Comparison of ENCODE assay signal across 28 cellular contexts in genomic region chr9:117427357-117427913, GRCh38.
"Had no signal": no experiment of that assay in that cellular context is flagged by ENCODE, and none has a peak within 500 bp of the region (broad histone marks: within the 10 kb centered on the region; RNA-seq: fewer than 3 reads in every experiment).

No MANE protein-coding gene starts in this region.

- DNase-seq: stimulated activated CD4-positive, alpha-beta T cell treated with anti-CD3 and anti-CD28 coated beads, Interleukin-2, amount 100 ng/mL, for 48 hours; stimulated activated CD4-positive, alpha-beta T cell treated with anti-CD3 and anti-CD28 coated beads, Interleukin-4, amount 100 ng/mL, for 1 hour; stimulated activated CD4-positive, alpha-beta T cell treated with anti-CD3 and anti-CD28 coated beads, Interleukin-4, amount 100 ng/mL, for 24 hours; stimulated activated CD4-positive, alpha-beta T cell treated with anti-CD3 and anti-CD28 coated beads, Interleukin-4, amount 100 ng/mL, for 4 hours; stimulated activated CD8-positive, alpha-beta memory T cell treated with anti-CD3 and anti-CD28 coated beads, Interleukin-4, amount 100 ng/mL, for 48 hours; stimulated activated naive B cell treated with anti-CD40 and anti-IgM and Interleukin-4, amounts not matched to agents 10 μg/mL and 1 μg/mL and 100 μg/mL, for 72 hours; stimulated activated naive CD4-positive, alpha-beta T cell; stimulated activated naive CD4-positive, alpha-beta T cell treated with Interleukin-2 at 50 U/mL for 16 hours; stimulated activated naive CD8-positive, alpha-beta T cell treated with anti-CD3 and anti-CD28 coated beads, Interleukin-15, amount 100 ng/mL, for 72 hours; stimulated activated naive CD8-positive, alpha-beta T cell treated with anti-CD3 and anti-CD28 coated beads, Interleukin-15, Interleukin-2, amounts not matched to agents 100 U/mL and 50 U/mL, for 24 hours; stomach; substantia nigra; testis; thyroid gland; tibial artery; transverse colon; trophoblast cell; upper lobe of left lung; upper lobe of right lung; uterus had no signal

- H3K27ac Mint-ChIP-seq: stimulated activated effector memory CD8-positive, alpha-beta T cell treated with anti-CD3 and anti-CD28 coated beads, Interleukin-12 subunit alpha, Interleukin-12 subunit beta, amount 100 ng/mL, for 72 hours; stimulated activated memory B cell treated with anti-CD40 and anti-IgM and Interleukin-4, amounts not matched to agents 10 μg/mL and 1 μg/mL and 100 μg/mL, for 72 hours; stimulated activated naive B cell treated with anti-CD40 and anti-IgM and Interleukin-4, amounts not matched to agents 10 μg/mL and 1 μg/mL and 100 μg/mL, for 72 hours; stimulated activated naive CD8-positive, alpha-beta T cell treated with anti-CD3 and anti-CD28 coated beads, Interleukin-15, amount 100 ng/mL, for 72 hours; stimulated activated naive CD8-positive, alpha-beta T cell treated with anti-CD3 and anti-CD28 coated beads, Interleukin-15, Interleukin-2, amounts not matched to agents 100 ng/mL and 50 ng/mL, for 24 hours; type B pancreatic cell had no signal

- H3K27me3 Mint-ChIP-seq: stimulated activated memory B cell treated with anti-CD40 and anti-IgM and Interleukin-4, amounts not matched to agents 10 μg/mL and 1 μg/mL and 100 μg/mL, for 72 hours; stimulated activated naive CD8-positive, alpha-beta T cell treated with anti-CD3 and anti-CD28 coated beads, Interleukin-15, amount 100 ng/mL, for 72 hours had no signal

- H3K27ac ChIP-seq: stomach, suprapubic skin, testis, thoracic aorta, thyroid gland, tibial artery, tibial nerve, transverse colon, upper lobe of left lung, upper lobe of right lung, uterus, vagina had no signal

- H3K36me3 ChIP-seq: stomach, suprapubic skin, thoracic aorta, thyroid gland, tibial artery, tibial nerve, transverse colon, upper lobe of left lung, upper lobe of right lung, uterus, vagina had no signal

- H3K27me3 ChIP-seq: testis, tibial nerve, upper lobe of left lung, upper lobe of right lung, uterus, vagina had no signal

- H3K4me3 Mint-ChIP-seq: stimulated activated effector memory CD8-positive, alpha-beta T cell treated with anti-CD3 and anti-CD28 coated beads, Interleukin-12 subunit alpha, Interleukin-12 subunit beta, amount 100 ng/mL, for 72 hours; stimulated activated memory B cell treated with anti-CD40 and anti-IgM and Interleukin-4, amounts not matched to agents 10 μg/mL and 1 μg/mL and 100 μg/mL, for 72 hours; stimulated activated naive B cell treated with anti-CD40 and anti-IgM and Interleukin-4, amounts not matched to agents 10 μg/mL and 1 μg/mL and 100 μg/mL, for 72 hours; stimulated activated naive CD8-positive, alpha-beta T cell treated with anti-CD3 and anti-CD28 coated beads, Interleukin-15, amount 100 ng/mL, for 72 hours; stimulated activated naive CD8-positive, alpha-beta T cell treated with anti-CD3 and anti-CD28 coated beads, Interleukin-15, Interleukin-2, amounts not matched to agents 100 ng/mL and 50 ng/mL, for 24 hours; type B pancreatic cell had no signal

- H3K9me3 ChIP-seq: stomach, suprapubic skin, testis, thoracic aorta, thyroid gland, tibial artery, tibial nerve, transverse colon, upper lobe of left lung, upper lobe of right lung, uterus, vagina had no signal

- H3K4me3 ChIP-seq: stomach, suprapubic skin, testis, thoracic aorta, thyroid gland, tibial artery, tibial nerve, transverse colon, upper lobe of left lung, upper lobe of right lung, uterus, vagina had no signal

- H3K36me3 Mint-ChIP-seq: stimulated activated effector memory CD8-positive, alpha-beta T cell treated with anti-CD3 and anti-CD28 coated beads, Interleukin-12 subunit alpha, Interleukin-12 subunit beta, amount 100 ng/mL, for 72 hours; stimulated activated memory B cell treated with anti-CD40 and anti-IgM and Interleukin-4, amounts not matched to agents 10 μg/mL and 1 μg/mL and 100 μg/mL, for 72 hours; stimulated activated naive B cell treated with anti-CD40 and anti-IgM and Interleukin-4, amounts not matched to agents 10 μg/mL and 1 μg/mL and 100 μg/mL, for 72 hours; type B pancreatic cell had no signal

- H3K9me3 Mint-ChIP-seq: stimulated activated memory B cell treated with anti-CD40 and anti-IgM and Interleukin-4, amounts not matched to agents 10 μg/mL and 1 μg/mL and 100 μg/mL, for 72 hours; type B pancreatic cell had no signal

- H3K4me1 Mint-ChIP-seq: stimulated activated effector memory CD8-positive, alpha-beta T cell treated with anti-CD3 and anti-CD28 coated beads, Interleukin-12 subunit alpha, Interleukin-12 subunit beta, amount 100 ng/mL, for 72 hours; stimulated activated memory B cell treated with anti-CD40 and anti-IgM and Interleukin-4, amounts not matched to agents 10 μg/mL and 1 μg/mL and 100 μg/mL, for 72 hours; stimulated activated naive B cell treated with anti-CD40 and anti-IgM and Interleukin-4, amounts not matched to agents 10 μg/mL and 1 μg/mL and 100 μg/mL, for 72 hours; stimulated activated naive CD8-positive, alpha-beta T cell treated with anti-CD3 and anti-CD28 coated beads, Interleukin-15, amount 100 ng/mL, for 72 hours had no signal
